28 cellular contexts compared by ENCODE assay signal in the genomic region with DNA sequence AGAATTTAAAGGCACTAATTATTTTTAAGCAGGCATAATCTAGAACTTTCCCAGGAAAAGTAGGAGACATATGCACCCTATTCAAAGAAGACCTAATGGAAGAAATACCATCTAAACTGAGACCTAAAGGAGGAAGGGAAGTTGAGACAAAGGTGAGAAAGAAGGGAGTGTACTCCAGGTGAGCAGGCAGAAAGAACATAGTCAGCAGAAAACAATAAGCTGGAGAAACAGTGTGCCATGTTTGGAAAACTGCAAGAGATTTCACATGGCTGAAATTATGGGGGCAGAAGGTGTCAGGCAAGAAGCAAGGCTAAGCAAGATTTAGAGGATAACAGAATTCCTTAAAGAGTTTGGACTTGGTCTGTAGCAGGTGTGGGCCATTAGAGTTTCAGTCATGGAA.
"Had no signal": no experiment of that assay in that cellular context is flagged by ENCODE, and none has a peak within 500 bp of the region (broad histone marks: within the 10 kb centered on the region; RNA-seq: fewer than 3 reads in every experiment).

No MANE protein-coding gene starts in this region.

- FAIRE-seq: urothelium cell line had no signal

- H3K4me3 ChIP-seq: stomach, suprapubic skin, testis, thoracic aorta, thyroid gland, tibial artery, tibial nerve, transverse colon, upper lobe of left lung, upper lobe of right lung, uterus, vagina had no signal

- H3K27ac Mint-ChIP-seq: stimulated activated effector memory CD8-positive, alpha-beta T cell treated with anti-CD3 and anti-CD28 coated beads, Interleukin-12 subunit alpha, Interleukin-12 subunit beta, amount 100 ng/mL, for 72 hours; stimulated activated memory B cell treated with anti-CD40 and anti-IgM and Interleukin-4, amounts not matched to agents 10 μg/mL and 1 μg/mL and 100 μg/mL, for 72 hours; stimulated activated naive B cell treated with anti-CD40 and anti-IgM and Interleukin-4, amounts not matched to agents 10 μg/mL and 1 μg/mL and 100 μg/mL, for 72 hours; stimulated activated naive CD8-positive, alpha-beta T cell treated with anti-CD3 and anti-CD28 coated beads, Interleukin-15, amount 100 ng/mL, for 72 hours; stimulated activated naive CD8-positive, alpha-beta T cell treated with anti-CD3 and anti-CD28 coated beads, Interleukin-15, Interleukin-2, amounts not matched to agents 100 ng/mL and 50 ng/mL, for 24 hours; type B pancreatic cell had no signal

- H3K4me1 ChIP-seq: suprapubic skin, testis, thyroid gland, tibial artery, tibial nerve, transverse colon, upper lobe of right lung, uterus, vagina had no signal

- H3K27me3 ChIP-seq: stomach, suprapubic skin, testis, thyroid gland, tibial artery, tibial nerve, transverse colon, upper lobe of left lung, upper lobe of right lung, uterus, vagina had no signal

- H3K36me3 Mint-ChIP-seq: stimulated activated effector memory CD8-positive, alpha-beta T cell treated with anti-CD3 and anti-CD28 coated beads, Interleukin-12 subunit alpha, Interleukin-12 subunit beta, amount 100 ng/mL, for 72 hours; stimulated activated memory B cell treated with anti-CD40 and anti-IgM and Interleukin-4, amounts not matched to agents 10 μg/mL and 1 μg/mL and 100 μg/mL, for 72 hours; stimulated activated naive B cell treated with anti-CD40 and anti-IgM and Interleukin-4, amounts not matched to agents 10 μg/mL and 1 μg/mL and 100 μg/mL, for 72 hours; type B pancreatic cell had no signal

- H3K9me3 Mint-ChIP-seq: stimulated activated effector memory CD8-positive, alpha-beta T cell treated with anti-CD3 and anti-CD28 coated beads, Interleukin-12 subunit alpha, Interleukin-12 subunit beta, amount 100 ng/mL, for 72 hours; stimulated activated naive B cell treated with anti-CD40 and anti-IgM and Interleukin-4, amounts not matched to agents 10 μg/mL and 1 μg/mL and 100 μg/mL, for 72 hours; stimulated activated naive CD8-positive, alpha-beta T cell treated with anti-CD3 and anti-CD28 coated beads, Interleukin-15, amount 100 ng/mL, for 72 hours; stimulated activated naive CD8-positive, alpha-beta T cell treated with anti-CD3 and anti-CD28 coated beads, Interleukin-15, Interleukin-2, amounts not matched to agents 100 ng/mL and 50 ng/mL, for 24 hours had no signal

- H3K9me3 ChIP-seq: stomach, suprapubic skin, testis, thoracic aorta, thyroid gland, tibial artery, tibial nerve, transverse colon, upper lobe of left lung, upper lobe of right lung, uterus, vagina had no signal

- ATAC-seq: stimulated activated effector memory CD8-positive, alpha-beta T cell treated with anti-CD3 and anti-CD28 coated beads, Interleukin-12 subunit alpha, Interleukin-12 subunit beta, amount 100 ng/mL, for 72 hours; stimulated activated memory B cell treated with anti-CD40 and anti-IgM and Interleukin-4, amounts not matched to agents 10 μg/mL and 1 μg/mL and 100 μg/mL, for 72 hours; stimulated activated naive B cell treated with anti-CD40 and anti-IgM and Interleukin-4, amounts not matched to agents 10 μg/mL and 1 μg/mL and 100 μg/mL, for 72 hours; stimulated activated naive CD8-positive, alpha-beta T cell treated with anti-CD3 and anti-CD28 coated beads, Interleukin-15, amount 100 ng/mL, for 72 hours; stimulated activated naive CD8-positive, alpha-beta T cell treated with anti-CD3 and anti-CD28 coated beads, Interleukin-15, Interleukin-2, amounts not matched to agents 100 U/mL and 50 U/mL, for 24 hours; upper lobe of right lung had no signal

- H3K36me3 ChIP-seq: stomach, suprapubic skin, thoracic aorta, thyroid gland, tibial artery, tibial nerve, transverse colon, upper lobe of left lung, upper lobe of right lung, uterus, vagina had no signal

- DNase-seq: stimulated activated CD4-positive, alpha-beta T cell treated with anti-CD3 and anti-CD28 coated beads, Interleukin-2, amount 100 ng/mL, for 48 hours; stimulated activated CD4-positive, alpha-beta T cell treated with anti-CD3 and anti-CD28 coated beads, Interleukin-4, amount 100 ng/mL, for 1 hour; stimulated activated CD4-positive, alpha-beta T cell treated with anti-CD3 and anti-CD28 coated beads, Interleukin-4, amount 100 ng/mL, for 24 hours; stimulated activated CD4-positive, alpha-beta T cell treated with anti-CD3 and anti-CD28 coated beads, Interleukin-4, amount 100 ng/mL, for 4 hours; stimulated activated CD8-positive, alpha-beta memory T cell treated with anti-CD3 and anti-CD28 coated beads, Interleukin-4, amount 100 ng/mL, for 48 hours; stimulated activated naive B cell treated with anti-CD40 and anti-IgM and Interleukin-4, amounts not matched to agents 10 μg/mL and 1 μg/mL and 100 μg/mL, for 72 hours; stimulated activated naive CD4-positive, alpha-beta T cell; stimulated activated naive CD4-positive, alpha-beta T cell treated with Interleukin-2 at 50 U/mL for 16 hours; stimulated activated naive CD8-positive, alpha-beta T cell treated with anti-CD3 and anti-CD28 coated beads, Interleukin-15, amount 100 ng/mL, for 72 hours; stimulated activated naive CD8-positive, alpha-beta T cell treated with anti-CD3 and anti-CD28 coated beads, Interleukin-15, Interleukin-2, amounts not matched to agents 100 U/mL and 50 U/mL, for 24 hours; stomach; substantia nigra; testis; thyroid gland; tibial artery; transverse colon; upper lobe of left lung; upper lobe of right lung; uterus had no signal

- H3K27ac ChIP-seq: stomach, suprapubic skin, testis, thoracic aorta, thyroid gland, tibial artery, tibial nerve, transverse colon, upper lobe of left lung, upper lobe of right lung, uterus, vagina had no signal
